19 cellular contexts compared by ENCODE assay signal in genomic region chr2:233831861-233832260, GRCh38. TPM values are rescaled to one million over a fixed set of nuclear protein-coding genes. Genes with fewer than 3 reads are reported as not detected.
DNase-seq lines count a peak whose midpoint lies in the region; TF ChIP-seq lines count a peak whose summit lies in the region.
"Had no signal": no experiment of that assay in that cellular context is flagged by ENCODE, and none has a peak within 500 bp of the region (broad histone marks: within the 10 kb centered on the region; RNA-seq: fewer than 3 reads in every experiment).

No MANE protein-coding gene starts in this region.

- 90 to 98% (median 98%) methylated on average over 6 of the region's 6 CpGs for WGBS in spleen, 5 donors

- no peak for TF ChIP-seq CTCF in chondrocyte (IDR thresholded peaks at IDR 0.05)
- no peak for TF ChIP-seq CTCF in spleen (IDR thresholded peaks at IDR 0.05 in 8 of 11, conservative IDR thresholded peaks at IDR 0.05 in 3 of 11)

- H3K27me3 ChIP-seq in Karpas-422 (ENCODE audit: low read length) (no peaks in the 10 kb centered on the region), spleen (replicated peaks in 1 of 7) (peaks cover 0 to 4% (median 0%) of the 10 kb centered on the region in 7 donors)

- peaks cover 11% of the 10 kb centered on the region for H3K4me1 Mint-ChIP-seq in chondrocyte (ENCODE audit: low read depth)
- H3K4me1 Mint-ChIP-seq: CD4-positive, alpha-beta memory T cell had no signal

- no peak overlapping the region for H3K4me3 Mint-ChIP-seq in chondrocyte (ENCODE audit: unreplicated experiment)
- H3K4me3 Mint-ChIP-seq: CD4-positive, alpha-beta memory T cell; GM23338; HFFc6 had no signal

- H3K36me3 ChIP-seq in Karpas-422 (ENCODE audit: insufficient read depth, low read length) = peaks cover 17% of the 10 kb centered on the region
- H3K36me3 ChIP-seq in spleen = peaks cover 0 to 32% (median 0%) of the 10 kb centered on the region in 6 donors

- no peaks in the 10 kb centered on the region for H3K27me3 Mint-ChIP-seq in chondrocyte (ENCODE audit: low read depth)
- H3K27me3 Mint-ChIP-seq: CD4-positive, alpha-beta memory T cell had no signal

- no peak overlapping the region for H3K27ac Mint-ChIP-seq in chondrocyte (ENCODE audit: unreplicated experiment)
- H3K27ac Mint-ChIP-seq: CD4-positive, alpha-beta memory T cell; GM23338; HFFc6 had no signal

- H3K9me3 ChIP-seq in Karpas-422 (ENCODE audit: low read length) (no peaks in the 10 kb centered on the region), spleen (no peaks in the 10 kb centered on the region)

- H3K4me1 ChIP-seq in Karpas-422 (ENCODE audit: low read length) (peaks cover 68% of the 10 kb centered on the region), spleen (no peaks in the 10 kb centered on the region)

- H3K79me2 ChIP-seq in Karpas-422 (ENCODE audit: low read length) = peaks cover 2% of the 10 kb centered on the region

- H3K9ac ChIP-seq in Karpas-422 (ENCODE audit: low read length) = peak overlapping the region; percentile 65

- H3K27ac ChIP-seq in Karpas-422 (ENCODE audit: low read length) (peak overlapping the region; percentile 93), spleen (no peak overlapping the region)
- H3K27ac ChIP-seq: HL-60 had no signal

- intact Hi-C loops in spleen (cut with DNase I; ENCODE audit: low total_unique reads) = no loop called here

- no peaks in the 10 kb centered on the region for H4K20me1 ChIP-seq in Karpas-422 (ENCODE audit: insufficient read depth, low read depth, low read length)

- DNase-seq in activated effector memory CD4-positive, alpha-beta T cell treated with anti-CD3 and anti-CD28 coated beads, Interleukin-2, amount 50 U/mL, for 16 hours = peak; percentile 42
- no peak for DNase-seq in activated effector memory CD4-positive, alpha-beta T cell treated with Interleukin-2 at 50 U/mL for 16 hours
- no peak for DNase-seq in Karpas-422
- peak; percentile 51 for DNase-seq in chondrocyte (ENCODE audit: low spot score)
- peak; percentile 17 for DNase-seq in spleen
- no peak for DNase-seq in HT-29 (ENCODE audit: low spot score)
- DNase-seq in activated naive CD4-positive, alpha-beta T cell (lab: John Stamatoyannopoulos, UW) = no peak
- no peak for DNase-seq in cerebellar cortex (ENCODE audit: low spot score)
- DNase-seq: AML-193; CD4-positive, alpha-beta memory T cell; GF-D8; HFFc6; MM.1S; NCI-H187; NCI-H446; PC-3; SHP77 had no signal

- no peak for TF ChIP-seq POLR2A in spleen (IDR thresholded peaks at IDR 0.05)

- no peaks in the 10 kb centered on the region for H3K9me2 ChIP-seq in Karpas-422 (replicated peaks; ENCODE audit: insufficient read depth, low read length)

- peak overlapping the region; percentile 61 for H3K4me3 ChIP-seq in Karpas-422 (ENCODE audit: low read length)
- H3K4me3 ChIP-seq in spleen = no peak overlapping the region
- H3K4me3 ChIP-seq: GM23338 had no signal

- H3K36me3 Mint-ChIP-seq in chondrocyte (ENCODE audit: low read depth) = peaks cover 1% of the 10 kb centered on the region
- H3K36me3 Mint-ChIP-seq: CD4-positive, alpha-beta memory T cell had no signal

- no peaks in the 10 kb centered on the region for H3K9me3 Mint-ChIP-seq in chondrocyte (ENCODE audit: low read depth)
- H3K9me3 Mint-ChIP-seq: GM23338, HFFc6 had no signal

- H2AFZ ChIP-seq in Karpas-422 (ENCODE audit: low read length) = no peak overlapping the region
- H2AFZ ChIP-seq: GM23338 had no signal

- H3K4me2 ChIP-seq in Karpas-422 (ENCODE audit: low read depth, low read length, poor library complexity, severe bottlenecking) = peak overlapping the region; percentile 75
- H3K4me2 ChIP-seq: GM23338 had no signal

RNA-seq across cellular contexts. Expression of gene HJURP, which starts 22.5 kb away (rescaled TPM):
- 16.5 and 29.0 TPM in 2 replicates for total RNA-seq in Karpas-422 (2014; rRNA removed; shearing (Covaris generic); ENCODE audit: low replicate concordance)
- total RNA-seq in chondrocyte (6.9 to 9.2 TPM (median 8.2 TPM) in 3 replicates), spleen (1 to 10 TPM; 1.4 to 7.4 (median 5.2) TPM)
- polyA plus RNA-seq in spleen = 1 to 10 TPM; 2.2 to 5.6 (median 2.9) TPM
- 25.8 and 28.4 TPM in 2 replicates for total RNA-seq in HT-29 (2014; rRNA removed; shearing (Covaris generic))
- polyA plus RNA-seq: CD4-positive, alpha-beta memory T cell had no signal

RNA-seq across cellular contexts. Expression of gene MROH2A, which starts 53.7 kb away (rescaled TPM):
- total RNA-seq in Karpas-422 (2014; rRNA removed; shearing (Covaris generic); ENCODE audit: low replicate concordance) = 1.9 and 2.6 TPM in 2 replicates
- total RNA-seq in chondrocyte (not detected in 3 replicates), spleen (under 1 TPM in 2 of 7 donors, not detected in 5; 0.27 to 0.43 TPM)
- 1 to 10 TPM in 1 of 3 donors, not detected in 2; 1.5 TPM for polyA plus RNA-seq in spleen
- total RNA-seq in HT-29 (2014; rRNA removed; shearing (Covaris generic)) = 2.4 and 2.8 TPM in 2 replicates
- total RNA-seq: CD4-positive, alpha-beta memory T cell; GM23338; HFFc6; PC-3 had no signal
- polyA plus RNA-seq: CD4-positive, alpha-beta memory T cell; GM23338 had no signal

Comparison
In these comparisons a context has a peak if more than half of its experiments do, and no peak if none do; other contexts are left out.
1. DNase-seq: peak in activated effector memory CD4-positive, alpha-beta T cell treated with anti-CD3 and anti-CD28 coated beads, Interleukin-2, amount 50 U/mL, for 16 hours (single experiment), chondrocyte (single experiment) and spleen (single experiment); none in activated effector memory CD4-positive, alpha-beta T cell treated with Interleukin-2 at 50 U/mL for 16 hours (single experiment), Karpas-422 (single experiment), HT-29 (single experiment), activated naive CD4-positive, alpha-beta T cell (0 of 4) and cerebellar cortex (single experiment).